In genomic region chr5:89930591-89931383, GRCh38 we compare ENCODE assay signal across 8 cellular contexts.
DNase-seq lines count a peak whose midpoint lies in the region; ATAC-seq and TF ChIP-seq lines count a peak whose summit lies in the region.

No MANE protein-coding gene starts in this region.

- no peaks in the 10 kb centered on the region for H3K9me2 ChIP-seq in GM23338 (ENCODE audit: insufficient read depth)

- H3K27ac ChIP-seq in GM23338 (ENCODE audit: low read depth) (no peak overlapping the region), upper lobe of right lung (no peak overlapping the region)

- no peak overlapping the region for H3K4me3 ChIP-seq in fibroblast of pulmonary artery (replicated peaks; ENCODE audit: low read depth, low read length)
- no peak overlapping the region for H3K4me3 ChIP-seq in GM23338
- no peak overlapping the region for H3K4me3 ChIP-seq in upper lobe of right lung

- no peaks in the 10 kb centered on the region for H3K36me3 Mint-ChIP-seq in GM23338 (ENCODE audit: low read depth)
- no peaks in the 10 kb centered on the region for H3K36me3 Mint-ChIP-seq in nephron progenitor cell (ENCODE audit: low read depth)

- H3K9me3 Mint-ChIP-seq in GM23338 (no peaks in the 10 kb centered on the region), nephron progenitor cell (no peaks in the 10 kb centered on the region)

- ATAC-seq in GM21786 (IDR thresholded peaks at IDR 0.05; ENCODE audit: unreplicated experiment) (peak; percentile 85), GM23338 (no peak), upper lobe of right lung (no peak)

- H3K27me3 Mint-ChIP-seq in GM23338 (ENCODE audit: insufficient read depth, low read depth, poor library complexity) (no peaks in the 10 kb centered on the region), nephron progenitor cell (ENCODE audit: low read depth, poor library complexity) (no peaks in the 10 kb centered on the region)

- TF ChIP-seq CTCF in fibroblast of pulmonary artery (IDR thresholded peaks at IDR 0.05; ENCODE audit: low read length, missing control alignments): no peak
- no peak for TF ChIP-seq CTCF in GM23338 (conservative IDR thresholded peaks at IDR 0.05; ENCODE audit: low read depth in 2 of 2)
- no peak for TF ChIP-seq CTCF in nephron progenitor cell (IDR thresholded peaks at IDR 0.05)
- no peak for TF ChIP-seq CTCF in upper lobe of right lung (IDR thresholded peaks at IDR 0.05)

- no peak overlapping the region for H3K27ac Mint-ChIP-seq in GM23338
- H3K27ac Mint-ChIP-seq in nephron progenitor cell: no peak overlapping the region

- H4K20me1 ChIP-seq in GM23338 (replicated peaks; ENCODE audit: insufficient read depth): no peaks in the 10 kb centered on the region

- no peak overlapping the region for H2AFZ ChIP-seq in GM23338

- no peak for TF ChIP-seq POLR2A in erythroblast (IDR thresholded peaks at IDR 0.05; ENCODE audit: low read length)

- DNase-seq in Daoy (ENCODE audit: low read depth) (peak; percentile 58), LoVo (ENCODE audit: low spot score) (peak; percentile 59), fibroblast of pulmonary artery (ENCODE audit: low read depth) (peak; percentile 81), GM23338 (ENCODE audit: low spot score) (no peak), nephron progenitor cell (no peak), upper lobe of right lung (no peak), erythroblast (lab: John Stamatoyannopoulos, UW) (no peak)

- intact Hi-C loops in upper lobe of right lung (cut with DNase I): no loop called here

- no peaks in the 10 kb centered on the region for H3F3A ChIP-seq in GM23338 (replicated peaks; ENCODE audit: low read depth)

- H3K4me1 Mint-ChIP-seq in GM23338 (peaks cover 10% of the 10 kb centered on the region), nephron progenitor cell (no peaks in the 10 kb centered on the region)

- no peak overlapping the region for H3K4me2 ChIP-seq in GM23338

- H3K36me3 ChIP-seq in GM23338 (ENCODE audit: insufficient read depth) (no peaks in the 10 kb centered on the region), upper lobe of right lung (no peaks in the 10 kb centered on the region)

- no peaks in the 10 kb centered on the region for H3K27me3 ChIP-seq in GM23338 (ENCODE audit: insufficient read depth)
- H3K27me3 ChIP-seq in upper lobe of right lung: no peaks in the 10 kb centered on the region

- no peaks in the 10 kb centered on the region for H3K79me2 ChIP-seq in GM23338 (replicated peaks; ENCODE audit: insufficient read depth)

- no peak overlapping the region for H3K4me3 Mint-ChIP-seq in GM23338
- H3K4me3 Mint-ChIP-seq in nephron progenitor cell: no peak overlapping the region

- H3K9me3 ChIP-seq in upper lobe of right lung: no peaks in the 10 kb centered on the region

- peaks cover 18% of the 10 kb centered on the region for H3K4me1 ChIP-seq in GM23338 (ENCODE audit: insufficient read depth)
- no peaks in the 10 kb centered on the region for H3K4me1 ChIP-seq in upper lobe of right lung

TF ChIP-seq in GM23338, 12 proteins besides CTCF, POLR2A, EP300 and RAD21 (continues in another document):
- TF ChIP-seq EZH2phosphoT487 (IDR thresholded peaks at IDR 0.05; ENCODE audit: unreplicated experiment) (no peak), EZH2 (IDR thresholded peaks at IDR 0.05; ENCODE audit: low read depth, unreplicated experiment) (no peak), ZNF114 (CRISPR knock-in tag; IDR thresholded peaks at IDR 0.05) (no peak), ZNF331 (CRISPR knock-in tag; IDR thresholded peaks at IDR 0.05; ENCODE audit: low read depth) (no peak), ETS1 (IDR thresholded peaks at IDR 0.05) (no peak), POLR2AphosphoS5 (IDR thresholded peaks at IDR 0.05; ENCODE audit: low read depth) (no peak), JUNB (IDR thresholded peaks at IDR 0.05; ENCODE audit: unreplicated experiment) (no peak), ZNF462 (CRISPR knock-in tag; IDR thresholded peaks at IDR 0.05) (no peak), CREB1 (CRISPR knock-in tag; IDR thresholded peaks at IDR 0.05; ENCODE audit: low read depth) (no peak)

Comparison
In these comparisons a context has a peak if more than half of its experiments do, and no peak if none do; other contexts are left out.
1. DNase-seq: peak in Daoy (single experiment), LoVo (single experiment) and fibroblast of pulmonary artery (single experiment); none in GM23338 (single experiment), nephron progenitor cell (single experiment), upper lobe of right lung (single experiment) and erythroblast (0 of 2).